ENCODE assay signal across 8 cellular contexts in genomic region chr4:13546855-13547562, GRCh38. TPM values are rescaled to one million over a fixed set of nuclear protein-coding genes. Genes with fewer than 3 reads are reported as not detected.
DNase-seq lines count a peak whose midpoint lies in the region; ATAC-seq, FAIRE-seq and TF ChIP-seq lines count a peak whose summit lies in the region.
"Had no signal": no experiment of that assay in that cellular context is flagged by ENCODE, and none has a peak within 500 bp of the region (broad histone marks: within the 10 kb centered on the region; RNA-seq: fewer than 3 reads in every experiment).

No MANE protein-coding gene starts in this region.

- FAIRE-seq in GM12891 (lab: Jason Lieb, UNC): no peak

- peak overlapping the region; percentile 58 for H4K8ac ChIP-seq in trophoblast cell (ENCODE audit: low read depth, low read length)

- H3K14ac ChIP-seq in trophoblast cell (ENCODE audit: low read length): no peak overlapping the region

- H2AFZ ChIP-seq in MM.1S (ENCODE audit: low read length): peak overlapping the region; percentile 95
- peak overlapping the region; percentile 57 for H2AFZ ChIP-seq in trophoblast cell (ENCODE audit: insufficient read depth, low read length, poor library complexity)

- H3K9me2 ChIP-seq in MM.1S (replicated peaks; ENCODE audit: insufficient read depth, low read length): no peaks in the 10 kb centered on the region

- no peak overlapping the region for H2AK5ac ChIP-seq in trophoblast cell (ENCODE audit: low read length)

- H3K79me2 ChIP-seq in MM.1S (ENCODE audit: low read length) (no peaks in the 10 kb centered on the region), trophoblast cell (ENCODE audit: control insufficient read depth, insufficient read depth, low read length, poor library complexity) (no peaks in the 10 kb centered on the region)

- no peaks in the 10 kb centered on the region for H4K20me1 ChIP-seq in MM.1S (ENCODE audit: insufficient read depth, low read length)

- TF ChIP-seq POLR2A in GM12891 (IDR thresholded peaks at IDR 0.05; ENCODE audit: low read depth, low read length): no peak

- H3K23ac ChIP-seq in trophoblast cell (ENCODE audit: low read length): no peak overlapping the region

- no peak overlapping the region for H2BK5ac ChIP-seq in trophoblast cell (ENCODE audit: low read depth, low read length, poor library complexity)

- no CpG with 5 or more reads among the region's 62 CpGs for WGBS in trophoblast cell (ENCODE audit: extremely low coverage, insufficient coverage, insufficient read length)

- H2BK12ac ChIP-seq in trophoblast cell (ENCODE audit: low read length): no peak overlapping the region

- H4K91ac ChIP-seq in trophoblast cell (ENCODE audit: low read depth, low read length): no peak overlapping the region

- no peak for ATAC-seq in GM21515 (IDR thresholded peaks at IDR 0.05; ENCODE audit: unreplicated experiment)

- H3K9me3 ChIP-seq in MM.1S (replicated peaks; ENCODE audit: insufficient read depth, low read length) (no peaks in the 10 kb centered on the region), trophoblast cell (ENCODE audit: insufficient read depth, low read depth, low read length) (peaks cover 8% of the 10 kb centered on the region)

- peaks cover 5% of the 10 kb centered on the region for H3F3A ChIP-seq in MM.1S (ENCODE audit: insufficient read depth, low read length)

- H4K12ac ChIP-seq in trophoblast cell (ENCODE audit: low read depth, low read length): no peak overlapping the region

- H3K4me2 ChIP-seq in MM.1S (ENCODE audit: low read depth, low read length): peak overlapping the region; percentile 92
- peak overlapping the region; percentile 68 for H3K4me2 ChIP-seq in trophoblast cell (ENCODE audit: low read length)

- H3K36me3 ChIP-seq in MM.1S (replicated peaks; ENCODE audit: insufficient read depth, low read length) (no peaks in the 10 kb centered on the region), trophoblast cell (ENCODE audit: control insufficient read depth in 1 of 2, insufficient read depth in 2 of 2, low read length in 2 of 2) (no peaks in the 10 kb centered on the region)

- no peak overlapping the region; the same call in 1 of the 2 replicates for H3K27ac ChIP-seq in MM.1S (ENCODE audit: low read length)
- H3K27ac ChIP-seq in trophoblast cell (ENCODE audit: low read depth, low read length): no peak overlapping the region

- H3K27me3 ChIP-seq in MM.1S (replicated peaks; ENCODE audit: insufficient read depth, low read length) (peaks cover 17% of the 10 kb centered on the region; the same call in 1 of the 2 replicates), trophoblast cell (ENCODE audit: insufficient read depth, low read length) (peaks cover 48% of the 10 kb centered on the region)

- H3K4me1 ChIP-seq in MM.1S (ENCODE audit: low read length): peaks cover 5% of the 10 kb centered on the region
- H3K4me1 ChIP-seq in trophoblast cell (ENCODE audit: control insufficient read depth in 1 of 2, insufficient read depth in 2 of 2, low read length in 2 of 2): peaks cover 6 to 21% of the 10 kb centered on the region in 2 experiments

- H3K4me3 ChIP-seq in MM.1S (ENCODE audit: low read length) (peak overlapping the region; percentile 79), epithelial cell of proximal tubule (ENCODE audit: low read depth, low read length) (peak overlapping the region; percentile 23), trophoblast cell (ENCODE audit: low read depth, low read length) (peak overlapping the region; percentile 50)

- H3K18ac ChIP-seq in trophoblast cell (ENCODE audit: low read length): peak overlapping the region; percentile 12

- no peaks in the 10 kb centered on the region for H3K79me1 ChIP-seq in trophoblast cell (ENCODE audit: low read length)

- peak overlapping the region; percentile 56; the same call in 1 of the 2 replicates for H3K9ac ChIP-seq in MM.1S (ENCODE audit: low read length)
- H3K9ac ChIP-seq in trophoblast cell (ENCODE audit: low read length): no peak overlapping the region

- H3K4ac ChIP-seq in trophoblast cell (ENCODE audit: low read depth, low read length): no peak overlapping the region

- no peak overlapping the region for H2BK120ac ChIP-seq in trophoblast cell (ENCODE audit: insufficient read depth, low read length, poor library complexity)

- DNase-seq in GM12891 (ENCODE audit: insufficient read length, low spot score) (peak; percentile 17), MM.1S (no peak), epithelial cell of proximal tubule (ENCODE audit: low read depth) (no peak), trophoblast cell (no peak), anterior cingulate cortex (lab: John Stamatoyannopoulos, UW) (no peak), NCI-H2171 (lab: John Stamatoyannopoulos, UW) (no peak)

- TF ChIP-seq CTCF in MM.1S (IDR thresholded peaks at IDR 0.05; ENCODE audit: low read length): no peak
- no peak for TF ChIP-seq CTCF in epithelial cell of proximal tubule (conservative IDR thresholded peaks at IDR 0.05; ENCODE audit: low read depth, low read length)

TF ChIP-seq in GM12891, 5 proteins besides CTCF, POLR2A, EP300 and RAD21:
- TF ChIP-seq PAX5 (IDR thresholded peaks at IDR 0.05; ENCODE audit: insufficient read depth, low read length, severe bottlenecking): no peak
- TF ChIP-seq TAF1 (IDR thresholded peaks at IDR 0.05; ENCODE audit: low read depth, low read length): no peak
- TF ChIP-seq SPI1 (IDR thresholded peaks at IDR 0.05; ENCODE audit: low read depth, low read length): no peak
- TF ChIP-seq POU2F2 (IDR thresholded peaks at IDR 0.05; ENCODE audit: low read depth, low read length): no peak
- TF ChIP-seq POLR2AphosphoS5 (IDR thresholded peaks at IDR 0.05; ENCODE audit: low read depth, low read length): no peak

RNA-seq across cellular contexts. Expression of gene NKX3-2, which starts 2.7 kb away (rescaled TPM):
- not detected for polyA plus RNA-seq in GM12891 (2012; ENCODE audit: low read depth, missing spikeins)
- total RNA-seq in epithelial cell of proximal tubule: not detected in 2 replicates
- 0.11 and 0.14 TPM in 2 replicates for polyA plus RNA-seq in trophoblast cell (2013)
- total RNA-seq: T-helper 1 cell treated with Interleukin-12 subunit alpha and Interleukin-12 subunit beta and Interleukin-4 antibody, amounts not matched to agents 30 ng/mL and 1 ng/mL, for 36 hours had no signal

Comparison
In these comparisons a context has a peak if more than half of its experiments do, and no peak if none do; other contexts are left out.
1. H3K4me3 ChIP-seq: peak in every context shown above with its lines; median percentile 79 in MM.1S; 50 in trophoblast cell; 23 in epithelial cell of proximal tubule.